Comparison of ENCODE assay signal across 31 cellular contexts in the genomic region with DNA sequence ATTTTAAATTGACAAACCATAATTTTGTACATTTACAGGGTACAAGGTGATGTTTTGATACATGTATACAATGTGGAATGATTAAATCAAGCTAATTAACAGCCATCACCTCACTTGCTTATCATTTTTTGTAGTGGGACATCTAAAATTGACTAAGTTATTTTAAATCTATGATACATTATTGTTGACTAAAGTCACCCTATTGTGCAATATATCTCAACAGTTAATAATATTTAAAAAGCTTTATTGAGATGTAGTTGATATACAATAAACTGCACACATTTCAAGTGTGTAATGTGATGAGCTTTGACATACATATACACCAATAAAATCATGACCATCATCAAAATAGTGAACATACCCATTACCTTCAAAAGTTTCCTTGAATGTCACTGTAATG.
"Had no signal": no experiment of that assay in that cellular context is flagged by ENCODE, and none has a peak within 500 bp of the region (broad histone marks: within the 10 kb centered on the region; RNA-seq: fewer than 3 reads in every experiment).

No MANE protein-coding gene starts in this region.

- DNase-seq: activated B cell treated with CpG ODN at 0.5 μM for 24 hours; activated CD4-positive, alpha-beta memory T cell treated with anti-CD3 and anti-CD28 coated beads for 36 hours; activated CD4-positive, alpha-beta memory T cell treated with anti-CD3 and anti-CD28 coated beads, Interleukin-2, amount 10 ng/mL, durations not matched to agents 7 days and 5 days; activated CD4-positive, alpha-beta T cell treated with anti-CD3 and anti-CD28 coated beads for 1 hour; activated CD4-positive, alpha-beta T cell treated with anti-CD3 and anti-CD28 coated beads for 36 hours; activated CD4-positive, alpha-beta T cell treated with anti-CD3 and anti-CD28 coated beads for 4 hours; activated CD4-positive, alpha-beta T cell treated with anti-CD3 and anti-CD28 coated beads for 48 hours; activated CD4-positive, alpha-beta T cell treated with anti-CD3 and anti-CD28 coated beads, Interleukin-2, amount 10 ng/mL, durations not matched to agents 24 days and 14 days; activated CD4-positive, alpha-beta T cell treated with anti-CD3 and anti-CD28 coated beads, Interleukin-2, amount 10 ng/mL, durations not matched to agents 7 days and 5 days; activated CD4-positive, alpha-beta T cell treated with anti-CD3 and anti-CD28 coated beads, Interleukin-2, amount 50 U/mL, for 1 hour; activated CD4-positive, alpha-beta T cell treated with anti-CD3 and anti-CD28 coated beads, Interleukin-2, amount 50 U/mL, for 4 hours; activated CD4-positive, alpha-beta T cell treated with anti-CD3 and anti-CD28 coated beads, Interleukin-2, amount 50 U/mL, for 48 hours; activated CD4-positive, CD25-positive, alpha-beta regulatory T cell; activated CD4-positive, CD25-positive, alpha-beta regulatory T cell treated with anti-CD3 and anti-CD28 coated beads, Interleukin-2, amount 50 U/mL, for 72 hours; activated CD8-positive, alpha-beta memory T cell treated with anti-CD3 and anti-CD28 coated beads for 24 hours; activated CD8-positive, alpha-beta memory T cell treated with anti-CD3 and anti-CD28 coated beads, Interleukin-2, amount 10 ng/mL, durations not matched to agents 7 days and 5 days; activated CD8-positive, alpha-beta memory T cell treated with anti-CD3 and anti-CD28 coated beads, Interleukin-2, amount 50 U/mL, for 4 hours; activated CD8-positive, alpha-beta memory T cell treated with anti-CD3 and anti-CD28 coated beads, Interleukin-2, amount 50 U/mL, for 48 hours; activated CD8-positive, alpha-beta T cell treated with anti-CD3 and anti-CD28 coated beads for 36 hours; activated CD8-positive, alpha-beta T cell treated with anti-CD3 and anti-CD28 coated beads, Interleukin-2, amount 10 ng/mL, durations not matched to agents 7 days and 5 days; activated T-cell treated with anti-CD3 and anti-CD28 coated beads for 4 hours; activated T-cell treated with anti-CD3 and anti-CD28 coated beads, Interleukin-2, amount 50 U/mL, for 1 hour; activated T-cell treated with anti-CD3 and anti-CD28 coated beads, Interleukin-2, amount 50 U/mL, for 24 hours; T-helper 17 cell; T-helper 2 cell; T-helper 9 cell; T1000; WERI-Rb-1 had no signal

- ATAC-seq: activated CD4-positive, alpha-beta T cell treated with anti-CD3 and anti-CD28 coated beads for 36 hours; activated CD4-positive, CD25-positive, alpha-beta regulatory T cell treated with anti-CD3 and anti-CD28 coated beads, Interleukin-2, amount 50 U/mL, for 24 hours; activated CD8-positive, alpha-beta memory T cell treated with anti-CD3 and anti-CD28 coated beads, Interleukin-2, amount 10 ng/mL, durations not matched to agents 7 days and 5 days; activated CD8-positive, alpha-beta T cell treated with anti-CD3 and anti-CD28 coated beads for 36 hours; activated CD8-positive, alpha-beta T cell treated with anti-CD3 and anti-CD28 coated beads, Interleukin-2, amount 10 ng/mL, durations not matched to agents 7 days and 5 days; T-helper 17 cell; WTC11 had no signal

- H3K27ac ChIP-seq: VCaP, WERI-Rb-1 had no signal

- H3K36me3 ChIP-seq: WERI-Rb-1 had no signal
